17 cellular contexts compared by ENCODE assay signal in the genomic region with DNA sequence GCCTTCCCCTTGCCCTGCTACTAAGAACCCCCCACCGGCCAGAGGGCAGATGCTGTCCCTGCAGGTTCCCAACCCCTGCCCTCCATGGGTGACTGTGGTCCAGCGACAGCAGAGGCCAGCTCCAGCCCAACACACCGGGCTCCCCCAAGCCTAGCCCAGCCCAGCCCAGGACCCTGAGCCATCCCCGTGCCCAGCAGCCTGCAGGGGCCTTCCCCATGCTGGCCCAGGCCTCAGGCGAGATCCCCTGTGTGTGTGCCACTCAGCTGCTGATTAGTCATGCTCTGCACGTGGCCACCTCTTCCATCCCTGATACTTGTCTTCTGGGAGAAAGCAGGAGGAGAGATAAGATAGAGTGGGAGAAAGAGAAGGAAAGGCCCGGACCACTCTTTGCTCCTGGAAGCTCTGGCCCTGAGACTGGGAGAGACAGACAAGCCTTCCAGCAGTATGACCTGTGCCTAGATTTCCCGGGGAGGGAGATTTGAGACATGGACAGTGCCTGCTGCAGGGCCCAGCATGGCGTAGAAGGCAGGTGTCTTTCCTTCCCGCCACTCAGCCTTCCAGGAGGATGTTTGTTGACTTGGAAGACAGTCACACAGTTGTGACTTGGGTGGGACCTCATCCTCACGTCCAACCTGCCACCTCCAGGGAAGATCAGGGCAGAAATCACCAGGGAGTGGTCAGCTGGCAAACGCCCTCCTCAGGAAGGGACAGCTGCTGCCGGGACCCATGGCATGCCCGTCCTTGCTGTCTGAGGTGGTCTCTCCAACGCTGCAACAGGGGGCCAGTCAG. TPM values are rescaled to one million over a fixed set of nuclear protein-coding genes. Genes with fewer than 3 reads are reported as not detected.
DNase-seq lines count a peak whose midpoint lies in the region; ATAC-seq and TF ChIP-seq lines count a peak whose summit lies in the region.
"Had no signal": no experiment of that assay in that cellular context is flagged by ENCODE, and none has a peak within 500 bp of the region (broad histone marks: within the 10 kb centered on the region; RNA-seq: fewer than 3 reads in every experiment).

No MANE protein-coding gene starts in this region.

- TF ChIP-seq CTCF in PC-9 (conservative IDR thresholded peaks at IDR 0.05): no peak
- no peak for TF ChIP-seq CTCF in left ventricle myocardium inferior (IDR thresholded peaks at IDR 0.05; ENCODE audit: borderline replicate concordance)
- no peak for TF ChIP-seq CTCF in prostate gland (IDR thresholded peaks at IDR 0.05)
- no peak for TF ChIP-seq CTCF in nephron progenitor cell (IDR thresholded peaks at IDR 0.05)

- H3K27me3 ChIP-seq in PC-9 (ENCODE audit: insufficient read depth, low read depth) (no peaks in the 10 kb centered on the region), left ventricle myocardium inferior (ENCODE audit: low read depth) (no peaks in the 10 kb centered on the region), prostate gland (replicated peaks; ENCODE audit: insufficient read depth) (no peaks in the 10 kb centered on the region)
- H3K27me3 ChIP-seq: esophagus muscularis mucosa, neutrophil had no signal

- H3K36me3 ChIP-seq in PC-9 (ENCODE audit: low read depth) (no peaks in the 10 kb centered on the region), left ventricle myocardium inferior (no peaks in the 10 kb centered on the region), prostate gland (no peaks in the 10 kb centered on the region)
- H3K36me3 ChIP-seq: esophagus muscularis mucosa, neutrophil had no signal

- no peak overlapping the region for H3K27ac Mint-ChIP-seq in nephron progenitor cell
- H3K27ac Mint-ChIP-seq in naive thymus-derived CD8-positive, alpha-beta T cell: no peak overlapping the region
- H3K27ac Mint-ChIP-seq: activated T-helper 1 cell treated with anti-CD3 and anti-CD28 coated beads, Interleukin-12 subunit alpha, Interleukin-12 subunit beta, Interleukin-2, Interleukin-4 antibody, amounts not matched to agents 30 ng/mL and 10 ng/mL and 1 ng/mL, durations not matched to agents 14 hours and 24 hours and 36 hours; dendritic cell treated with granulocyte-macrophage colony-stimulating factor and Interleukin-4, amounts not matched to agents 40 ng/mL and 50 ng/mL, for 4 days had no signal

- no peak overlapping the region for H3K4me3 Mint-ChIP-seq in nephron progenitor cell
- no peak overlapping the region for H3K4me3 Mint-ChIP-seq in naive thymus-derived CD8-positive, alpha-beta T cell
- H3K4me3 Mint-ChIP-seq: activated T-helper 1 cell treated with anti-CD3 and anti-CD28 coated beads, Interleukin-12 subunit alpha, Interleukin-12 subunit beta, Interleukin-2, Interleukin-4 antibody, amounts not matched to agents 30 ng/mL and 10 ng/mL and 1 ng/mL, durations not matched to agents 14 hours and 24 hours and 36 hours; dendritic cell treated with granulocyte-macrophage colony-stimulating factor and Interleukin-4, amounts not matched to agents 40 ng/mL and 50 ng/mL, for 4 days had no signal

- peak overlapping the region; percentile 54 for H3K4me2 ChIP-seq in PC-9
- H3K4me2 ChIP-seq: smooth muscle cell had no signal

- H4K20me1 ChIP-seq in PC-9 (ENCODE audit: insufficient read depth): peaks cover 38% of the 10 kb centered on the region; the same call in 1 of the 2 replicates

- no peaks in the 10 kb centered on the region for H3K79me2 ChIP-seq in PC-9 (ENCODE audit: low read depth)

- H3K4me3 ChIP-seq in PC-9: no peak overlapping the region
- H3K4me3 ChIP-seq in left ventricle myocardium inferior: no peak overlapping the region
- H3K4me3 ChIP-seq in prostate gland: no peak overlapping the region
- H3K4me3 ChIP-seq: esophagus muscularis mucosa, GM12878, smooth muscle cell had no signal

- H2AFZ ChIP-seq in PC-9: no peak overlapping the region

- H3K36me3 Mint-ChIP-seq in nephron progenitor cell (ENCODE audit: low read depth): no peaks in the 10 kb centered on the region
- H3K36me3 Mint-ChIP-seq in naive thymus-derived CD8-positive, alpha-beta T cell: no peaks in the 10 kb centered on the region

- no peak for TF ChIP-seq POLR2A in prostate gland (IDR thresholded peaks at IDR 0.05)

- POLR2A ChIA-PET in PC-9 (lab: Charles Lee; ENCODE audit: unreplicated experiment): interaction anchor here (0.5 kb wide), 1 partner anchor 62 kb away, joined by 5 read pairs; no protein-coding TSS in a partner anchor
- POLR2A ChIA-PET in naive thymus-derived CD8-positive, alpha-beta T cell (lab: Charles Lee): interaction anchor here (0.5 kb wide), 1 partner anchor 1705 kb away, joined by 4 read pairs; no protein-coding TSS in a partner anchor

- 83% methylated on average over 12 of the region's 15 CpGs for WGBS in prostate gland

- intact Hi-C loops in PC-9 (cut with micrococcal nuclease; ENCODE audit: unreplicated experiment) (no loop called here), left ventricle myocardium inferior (cut with micrococcal nuclease) (no loop called here), prostate gland (cut with DNase I) (no loop called here)

- H3K4me1 ChIP-seq in PC-9 (replicated peaks; ENCODE audit: insufficient read depth) (peaks cover 21% of the 10 kb centered on the region), left ventricle myocardium inferior (peaks cover 60% of the 10 kb centered on the region), prostate gland (replicated peaks) (peaks cover 29% of the 10 kb centered on the region)

- peak overlapping the region; percentile 71 for H3K27ac ChIP-seq in PC-9
- H3K27ac ChIP-seq in left ventricle myocardium inferior (replicated peaks): peak overlapping the region; percentile 90
- H3K27ac ChIP-seq in prostate gland: peak overlapping the region; percentile 76 to 86
- H3K27ac ChIP-seq: esophagus muscularis mucosa, neutrophil had no signal

- CTCF ChIA-PET in PC-9 (lab: Charles Lee): interaction anchor here (0.6 kb wide), 1 partner anchor 177 kb away, joined by 4 read pairs; no protein-coding TSS in a partner anchor

- no peaks in the 10 kb centered on the region for H3K9me2 ChIP-seq in PC-9 (ENCODE audit: insufficient read depth)

- ATAC-seq in HG03045 (IDR thresholded peaks at IDR 0.05; ENCODE audit: unreplicated experiment): no peak
- no peak for ATAC-seq in naive thymus-derived CD8-positive, alpha-beta T cell
- ATAC-seq: GM12878 had no signal

- no peaks in the 10 kb centered on the region for H3K9me3 Mint-ChIP-seq in nephron progenitor cell
- H3K9me3 Mint-ChIP-seq in naive thymus-derived CD8-positive, alpha-beta T cell: no peaks in the 10 kb centered on the region
- H3K9me3 Mint-ChIP-seq: activated T-helper 1 cell treated with anti-CD3 and anti-CD28 coated beads, Interleukin-12 subunit alpha, Interleukin-12 subunit beta, Interleukin-2, Interleukin-4 antibody, amounts not matched to agents 30 ng/mL and 10 ng/mL and 1 ng/mL, durations not matched to agents 14 hours and 24 hours and 36 hours; dendritic cell treated with granulocyte-macrophage colony-stimulating factor and Interleukin-4, amounts not matched to agents 40 ng/mL and 50 ng/mL, for 4 days had no signal

- peaks cover 20% of the 10 kb centered on the region for H3F3A ChIP-seq in PC-9 (ENCODE audit: insufficient read depth, low read depth)

- peaks cover 31% of the 10 kb centered on the region for H3K4me1 Mint-ChIP-seq in nephron progenitor cell
- peaks cover 0 to 2% (median 0%) of the 10 kb centered on the region in 4 donors for H3K4me1 Mint-ChIP-seq in naive thymus-derived CD8-positive, alpha-beta T cell

- BruUV-seq in PC-9 (replicated peaks; lab: Mats Ljungman, UMichigan): no TSS peak

- H3K9me3 ChIP-seq in PC-9 (ENCODE audit: insufficient read depth, low read depth) (no peaks in the 10 kb centered on the region), left ventricle myocardium inferior (replicated peaks) (peaks cover under 1% of the 10 kb centered on the region), prostate gland (no peaks in the 10 kb centered on the region)
- H3K9me3 ChIP-seq: esophagus muscularis mucosa, neutrophil had no signal

- H3K27me3 Mint-ChIP-seq in nephron progenitor cell (ENCODE audit: low read depth, poor library complexity): no peaks in the 10 kb centered on the region
- H3K27me3 Mint-ChIP-seq in naive thymus-derived CD8-positive, alpha-beta T cell: no peaks in the 10 kb centered on the region
- H3K27me3 Mint-ChIP-seq: dendritic cell treated with granulocyte-macrophage colony-stimulating factor and Interleukin-4, amounts not matched to agents 40 ng/mL and 50 ng/mL, for 4 days had no signal

- DNase-seq in DMS53 (lab: John Stamatoyannopoulos, UW) (peak; percentile 66), PC-9 (no peak), left ventricle myocardium inferior (no peak), prostate gland (ENCODE audit: low spot score) (no peak), nephron progenitor cell (no peak), NCI-H1417 treated with DMSO at 0.1 percent for 48 hours (lab: John Stamatoyannopoulos, UW) (no peak)
- DNase-seq in naive thymus-derived CD8-positive, alpha-beta T cell: no peak
- DNase-seq: hypothalamus, NCI-H2081, NCI-H774 had no signal

RNA-seq across cellular contexts. Expression of gene RASD1, which starts 41.3 kb away (rescaled TPM):
- total RNA-seq in PC-9 (2021) (1.0 and 1.2 TPM in 2 replicates), left ventricle myocardium inferior (25.4 TPM), prostate gland (100 to 1,000 TPM; 124 to 175 TPM)
- 1 to 10 TPM; 2.8 to 4.2 TPM for total RNA-seq in naive thymus-derived CD8-positive, alpha-beta T cell
- polyA plus RNA-seq in naive thymus-derived CD8-positive, alpha-beta T cell: under 1 TPM; 0.23 to 0.54 (median 0.35) TPM
- total RNA-seq: GM12878 had no signal

RNA-seq across cellular contexts. Expression of gene PEMT, which starts 54.0 kb away (rescaled TPM):
- total RNA-seq in PC-9 (2021) (61.2 and 107 TPM in 2 replicates), left ventricle myocardium inferior (18.8 TPM), prostate gland (100 to 1,000 TPM in 1 of 2 donors, 10 to 100 TPM in 1; 67.0 to 145 TPM)
- 10 to 100 TPM; 15.2 to 17.0 TPM for total RNA-seq in naive thymus-derived CD8-positive, alpha-beta T cell
- 10 to 100 TPM; 27.5 to 31.3 (median 28.1) TPM for polyA plus RNA-seq in naive thymus-derived CD8-positive, alpha-beta T cell
